In genomic region chr10:60140681-60141632, GRCh38 we compare ENCODE assay signal across 10 cellular contexts.
DNase-seq lines count a peak whose midpoint lies in the region; ATAC-seq and TF ChIP-seq lines count a peak whose summit lies in the region.
"Had no signal": no experiment of that assay in that cellular context is flagged by ENCODE, and none has a peak within 500 bp of the region (broad histone marks: within the 10 kb centered on the region; RNA-seq: fewer than 3 reads in every experiment).

No MANE protein-coding gene starts in this region.

- H3K27me3 ChIP-seq in psoas muscle (ENCODE audit: insufficient read depth in 3 of 3, low read length in 2 of 3) (no peaks in the 10 kb centered on the region), thyroid gland (no peaks in the 10 kb centered on the region)

- no peak overlapping the region for H3K4me3 Mint-ChIP-seq in immature natural killer cell
- H3K4me3 Mint-ChIP-seq: activated CD4-positive, alpha-beta memory T cell treated with anti-CD3 and anti-CD28 coated beads, Interleukin-2, amount 10 ng/mL, durations not matched to agents 7 days and 5 days had no signal

- no peaks in the 10 kb centered on the region for H3K9me3 ChIP-seq in psoas muscle
- no peaks in the 10 kb centered on the region for H3K9me3 ChIP-seq in thyroid gland

- TF ChIP-seq POLR2A in thyroid gland (IDR thresholded peaks at IDR 0.05) = no peak

- no peak overlapping the region for H3K27ac Mint-ChIP-seq in immature natural killer cell
- H3K27ac Mint-ChIP-seq: activated CD4-positive, alpha-beta memory T cell treated with anti-CD3 and anti-CD28 coated beads, Interleukin-2, amount 10 ng/mL, durations not matched to agents 7 days and 5 days had no signal

- H3K4me1 ChIP-seq in psoas muscle (peaks cover 31% of the 10 kb centered on the region), thyroid gland (peaks cover 6 to 8% of the 10 kb centered on the region in 2 donors)

- 21 to 26% (median 26%) methylated on average over 11 of the region's 11 CpGs for WGBS in psoas muscle, 3 donors
- WGBS in thyroid gland, 2 donors = 60 to 62% methylated on average over 11 of the region's 11 CpGs

- peak; percentile 90 for ATAC-seq in Right ventricle myocardium superior (ENCODE audit: poor library complexity)
- peak; percentile 84 to 88 (median 88) for ATAC-seq in psoas muscle
- ATAC-seq in GM19455 (IDR thresholded peaks at IDR 0.05; ENCODE audit: unreplicated experiment) = no peak

- peak overlapping the region; percentile 82 for H3K27ac ChIP-seq in psoas muscle
- H3K27ac ChIP-seq in thyroid gland = no peak overlapping the region

- H3K4me3 ChIP-seq in GM08714 (ENCODE audit: low read length) (peak overlapping the region; percentile 45; the same call in 1 of the 2 replicates), psoas muscle (peak overlapping the region; percentile 65), thyroid gland (replicated peaks in 1 of 3) (no peak overlapping the region)

- intact Hi-C loops in Right ventricle myocardium superior (cut with DNase I) (no loop called here), psoas muscle (cut with DNase I) (no loop called here), thyroid gland (cut with DNase I) (no loop called here)

- peaks cover 0 to 3% (median 0%) of the 10 kb centered on the region in 3 donors for H3K27me3 Mint-ChIP-seq in immature natural killer cell (ENCODE audit: low read depth in 3 of 3)
- H3K27me3 Mint-ChIP-seq: activated CD4-positive, alpha-beta memory T cell treated with anti-CD3 and anti-CD28 coated beads, Interleukin-2, amount 10 ng/mL, durations not matched to agents 7 days and 5 days had no signal

- DNase-seq in NCI-H69 (lab: John Stamatoyannopoulos, UW) = peak; percentile 89
- no peak for DNase-seq in Right ventricle myocardium superior
- peak in 1 of 2 donors; percentile 59 for DNase-seq in psoas muscle
- DNase-seq in immature natural killer cell = no peak
- no peak for DNase-seq in T1000 (lab: John Stamatoyannopoulos, UW)
- DNase-seq in thyroid gland = no peak
- DNase-seq: activated CD4-positive, alpha-beta memory T cell treated with anti-CD3 and anti-CD28 coated beads, Interleukin-2, amount 10 ng/mL, durations not matched to agents 7 days and 5 days; foreskin melanocyte had no signal

- H3K4me1 Mint-ChIP-seq in immature natural killer cell = no peaks in the 10 kb centered on the region
- H3K4me1 Mint-ChIP-seq: activated CD4-positive, alpha-beta memory T cell treated with anti-CD3 and anti-CD28 coated beads, Interleukin-2, amount 10 ng/mL, durations not matched to agents 7 days and 5 days had no signal

- no peaks in the 10 kb centered on the region for H3K36me3 Mint-ChIP-seq in immature natural killer cell

- TF ChIP-seq CTCF in psoas muscle (IDR thresholded peaks at IDR 0.05) = no peak
- no peak for TF ChIP-seq CTCF in thyroid gland (IDR thresholded peaks at IDR 0.05)

- no peaks in the 10 kb centered on the region for H3K9me3 Mint-ChIP-seq in immature natural killer cell
- H3K9me3 Mint-ChIP-seq: activated CD4-positive, alpha-beta memory T cell treated with anti-CD3 and anti-CD28 coated beads, Interleukin-2, amount 10 ng/mL, durations not matched to agents 7 days and 5 days had no signal

- H3K36me3 ChIP-seq in psoas muscle (ENCODE audit: insufficient read depth in 1 of 2, low read depth in 1 of 2) (no peaks in the 10 kb centered on the region), thyroid gland (no peaks in the 10 kb centered on the region)

Comparison
In these comparisons a context has a peak if more than half of its experiments do, and no peak if none do; other contexts are left out.
1. H3K4me3 ChIP-seq: peak in GM08714 (single experiment) and psoas muscle (single experiment); none in thyroid gland (0 of 3).